8 cellular contexts compared by ENCODE assay signal in genomic region chr2:70340921-70341765, GRCh38. TPM values are rescaled to one million over a fixed set of nuclear protein-coding genes. Genes with fewer than 3 reads are reported as not detected.
DNase-seq lines count a peak whose midpoint lies in the region; ATAC-seq and TF ChIP-seq lines count a peak whose summit lies in the region.

No MANE protein-coding gene starts in this region.

- BruUV-seq in Calu3 (replicated peaks; lab: Mats Ljungman, UMichigan): no TSS peak

- H2AFZ ChIP-seq in OCI-LY3 (ENCODE audit: low read depth, low read length): no peak overlapping the region

- no peak overlapping the region for H3K9ac ChIP-seq in OCI-LY3 (ENCODE audit: low read length)

- no peaks in the 10 kb centered on the region for H3K79me2 ChIP-seq in OCI-LY3 (ENCODE audit: low read length)

- H3K4me3 ChIP-seq in HFF-Myc (replicated peaks; ENCODE audit: low read depth, low read length): no peak overlapping the region
- no peak overlapping the region for H3K4me3 ChIP-seq in OCI-LY3 (ENCODE audit: low read length)

- no peak overlapping the region for H3K27ac Mint-ChIP-seq in Calu3 (ENCODE audit: unreplicated experiment)

- H3K36me3 Mint-ChIP-seq in Calu3 (ENCODE audit: insufficient read depth, unreplicated experiment): no peaks in the 10 kb centered on the region

- CTCF ChIA-PET in Calu3 (lab: Charles Lee): interaction anchor here (0.7 to 3.1 kb wide), 5 partner anchors 12 to 304 kb away, joined by 3 to 15 read pairs (median 5); no protein-coding TSS in a partner anchor

- H3K27me3 Mint-ChIP-seq in Calu3 (ENCODE audit: unreplicated experiment): no peaks in the 10 kb centered on the region

- H3K36me3 ChIP-seq in OCI-LY3 (replicated peaks; ENCODE audit: low read depth, low read length): no peaks in the 10 kb centered on the region

- peaks cover 20% of the 10 kb centered on the region for H3K4me1 Mint-ChIP-seq in Calu3 (ENCODE audit: low read depth, unreplicated experiment)

- no peaks in the 10 kb centered on the region for H3K9me3 ChIP-seq in OCI-LY3 (ENCODE audit: insufficient read depth, low read length)

- H3K27ac ChIP-seq in OCI-LY3 (ENCODE audit: low read length): no peak overlapping the region

- H3K9me3 Mint-ChIP-seq in Calu3 (ENCODE audit: low read depth, unreplicated experiment): no peaks in the 10 kb centered on the region

- TF ChIP-seq CTCF in Calu3 (IDR thresholded peaks at IDR 0.05; ENCODE audit: unreplicated experiment): peak; percentile 77
- peak; percentile 76 for TF ChIP-seq CTCF in HFF-Myc (IDR thresholded peaks at IDR 0.05; ENCODE audit: low read depth, low read length, missing control alignments)
- peak; percentile 95 for TF ChIP-seq CTCF in OCI-LY3 (IDR thresholded peaks at IDR 0.05; ENCODE audit: low read depth, low read length)

- H3K4me1 ChIP-seq in OCI-LY3 (ENCODE audit: low read length): peaks cover 3% of the 10 kb centered on the region; the same call in 1 of the 2 replicates

- no peak overlapping the region for H3K4me3 Mint-ChIP-seq in Calu3 (ENCODE audit: low read depth, unreplicated experiment)

- intact Hi-C loops in Calu3 (cut with micrococcal nuclease; ENCODE audit: unreplicated experiment): loop anchor here (1.0 to 10.0 kb wide), 5 partner anchors 36 to 307 kb away; partner anchors contain the start of gene TGFA
- intact Hi-C loops in Right ventricle myocardium superior (cut with DNase I): loop anchor here (2.0 to 10.0 kb wide), 2 partner anchors 276 to 304 kb away; no protein-coding TSS in a partner anchor

- H4K20me1 ChIP-seq in OCI-LY3 (ENCODE audit: insufficient read depth, low read length): no peaks in the 10 kb centered on the region

- peak; percentile 60 for ATAC-seq in Right ventricle myocardium superior (ENCODE audit: poor library complexity)
- ATAC-seq in HG03139 (IDR thresholded peaks at IDR 0.05; ENCODE audit: unreplicated experiment): no peak
- ATAC-seq in HG03095 (IDR thresholded peaks at IDR 0.05; ENCODE audit: unreplicated experiment): no peak

- peak; percentile 65 for DNase-seq in Calu3
- DNase-seq in HFF-Myc (ENCODE audit: extremely low read depth, low read depth): peak; percentile 21
- peak; percentile 16 for DNase-seq in activated naive CD4-positive, alpha-beta T cell treated with anti-CD3 and anti-CD28 coated beads, Interleukin-2, amount 50 U/mL, for 16 hours
- no peak for DNase-seq in Right ventricle myocardium superior
- DNase-seq in putamen (ENCODE audit: low spot score): peak; percentile 34

- no peak overlapping the region for H3K4me2 ChIP-seq in OCI-LY3 (ENCODE audit: low read length)

- peaks cover 23% of the 10 kb centered on the region for H3K27me3 ChIP-seq in OCI-LY3 (ENCODE audit: low read depth, low read length)

RNA-seq across cellular contexts. Expression of gene FAM136A, which starts 39.3 kb away (rescaled TPM):
- total RNA-seq in Calu3 (2022): 53.7 and 60.4 TPM in 2 replicates
- total RNA-seq in Right ventricle myocardium superior: 23.3 TPM

RNA-seq across cellular contexts. Expression of gene SNRPG, which starts 47.6 kb away (rescaled TPM):
- total RNA-seq in Calu3 (2022): 259 and 278 TPM in 2 replicates
- 150 TPM for total RNA-seq in Right ventricle myocardium superior
